ENCODE assay signal across 1 cellular context in genomic region chr5:179304466-179304865, GRCh38.
TF ChIP-seq lines count a peak whose summit lies in the region.

No MANE protein-coding gene starts in this region.

TF ChIP-seq in IMR-90, 13 proteins besides CTCF, POLR2A, EP300 and RAD21:
- no peak for TF ChIP-seq RFX5 (IDR thresholded peaks at IDR 0.05; ENCODE audit: low read depth, low read length)
- peak; percentile 88 for TF ChIP-seq FOS (IDR thresholded peaks at IDR 0.05; ENCODE audit: low read depth, low read length)
- TF ChIP-seq CEBPB (IDR thresholded peaks at IDR 0.05; ENCODE audit: low read depth, low read length), result peak; percentile 97
